26 cellular contexts compared by ENCODE assay signal in genomic region chr11:13107544-13108044, GRCh38.
"Had no signal": no experiment of that assay in that cellular context is flagged by ENCODE, and none has a peak within 500 bp of the region (broad histone marks: within the 10 kb centered on the region; RNA-seq: fewer than 3 reads in every experiment).

No MANE protein-coding gene starts in this region.

- H3K4me1 ChIP-seq: psoas muscle, right lobe of liver, testis, tibial artery had no signal

- FAIRE-seq: small intestine, urothelium cell line had no signal

- ATAC-seq: naive thymus-derived CD4-positive, alpha-beta T cell; natural killer cell; psoas muscle; right cardiac atrium; right lobe of liver; stimulated activated effector memory CD8-positive, alpha-beta T cell treated with anti-CD3 and anti-CD28 coated beads, Interleukin-12 subunit alpha, Interleukin-12 subunit beta, amount 100 ng/mL, for 72 hours; stimulated activated naive B cell treated with anti-CD40 and anti-IgM and Interleukin-4, amounts not matched to agents 10 μg/mL and 1 μg/mL and 100 μg/mL, for 72 hours had no signal

- H3K27ac ChIP-seq: neural progenitor cell, ovary, parathyroid adenoma, psoas muscle, right lobe of liver, sigmoid colon, suprapubic skin, testis, tibial artery, transverse colon, upper lobe of left lung had no signal

- H3K27me3 ChIP-seq: neural progenitor cell, ovary, right lobe of liver, sigmoid colon, suprapubic skin, testis, tibial artery, transverse colon, upper lobe of left lung had no signal

- H3K9ac ChIP-seq: neural progenitor cell, parathyroid adenoma had no signal

- H2AFZ ChIP-seq: neural progenitor cell, parathyroid adenoma had no signal

- H3K4me3 ChIP-seq: neural progenitor cell, ovary, psoas muscle, right lobe of liver, sigmoid colon, suprapubic skin, testis, tibial artery, transverse colon, upper lobe of left lung had no signal

- DNase-seq: naive thymus-derived CD4-positive, alpha-beta T cell; natural killer cell; occipital lobe; ovary; posterior cingulate gyrus; psoas muscle; right cardiac atrium; right lobe of liver; sigmoid colon; small intestine; stimulated activated CD4-positive, alpha-beta T cell treated with anti-CD3 and anti-CD28 coated beads, Interleukin-15, amount 100 ng/mL, for 24 hours; stimulated activated CD4-positive, alpha-beta T cell treated with anti-CD3 and anti-CD28 coated beads, Interleukin-2, amount 100 ng/mL, for 24 hours; stimulated activated CD4-positive, alpha-beta T cell treated with anti-CD3 and anti-CD28 coated beads, Interleukin-2, amount 100 ng/mL, for 48 hours; stimulated activated CD4-positive, alpha-beta T cell treated with anti-CD3 and anti-CD28 coated beads, Interleukin-4, amount 100 ng/mL, for 24 hours; stimulated activated naive B cell treated with anti-CD40 and anti-IgM and Interleukin-4, amounts not matched to agents 10 μg/mL and 1 μg/mL and 100 μg/mL, for 72 hours; stimulated activated naive CD4-positive, alpha-beta T cell treated with Interleukin-2 at 50 U/mL for 16 hours; substantia nigra; testis; tibial artery; transverse colon; upper lobe of left lung had no signal

- H3K9me3 ChIP-seq: ovary, psoas muscle, right lobe of liver, sigmoid colon, suprapubic skin, testis, tibial artery, transverse colon, upper lobe of left lung had no signal

- H3K79me2 ChIP-seq: parathyroid adenoma had no signal

- H3K36me3 ChIP-seq: neural progenitor cell, ovary, right lobe of liver, sigmoid colon, suprapubic skin, tibial artery, transverse colon, upper lobe of left lung had no signal

- H3K4me2 ChIP-seq: neural progenitor cell had no signal
